32 cellular contexts compared by ENCODE assay signal in the genomic region with DNA sequence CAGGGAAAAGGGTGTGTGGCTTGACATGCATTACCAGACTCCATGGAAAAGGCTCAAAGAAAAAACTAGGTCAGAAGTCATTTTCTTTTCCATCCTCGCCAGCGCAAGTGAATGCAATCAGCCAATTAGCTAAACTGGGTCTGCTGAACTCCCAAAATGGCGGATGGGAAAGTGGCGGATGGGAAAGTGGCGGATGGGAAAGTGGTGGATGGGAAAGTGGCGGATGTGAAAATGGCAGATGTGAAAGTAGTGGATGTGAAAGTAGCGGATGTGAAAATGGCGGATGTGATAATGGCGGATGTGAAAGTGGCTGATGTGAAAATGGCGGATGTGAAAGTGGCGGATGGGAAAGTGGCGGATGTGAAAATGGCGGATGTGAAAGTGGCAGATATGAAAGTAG.
"Had no signal": no experiment of that assay in that cellular context is flagged by ENCODE, and none has a peak within 500 bp of the region (broad histone marks: within the 10 kb centered on the region; RNA-seq: fewer than 3 reads in every experiment).

No MANE protein-coding gene starts in this region.

- H3K27me3 ChIP-seq: body of pancreas, gastrocnemius medialis had no signal

- H3K4me1 ChIP-seq: adrenal gland, body of pancreas, esophagus muscularis mucosa, foreskin keratinocyte, gastrocnemius medialis, heart right ventricle had no signal

- FAIRE-seq: colon had no signal

- H3K36me3 ChIP-seq: adrenal gland, gastrocnemius medialis, WERI-Rb-1 had no signal

- H3K27ac ChIP-seq: adrenal gland, body of pancreas, esophagus muscularis mucosa, foreskin keratinocyte, gastrocnemius medialis, heart right ventricle, WERI-Rb-1 had no signal

- H3K9me3 ChIP-seq: adrenal gland, body of pancreas, esophagus muscularis mucosa, gastrocnemius medialis, heart right ventricle had no signal

- DNase-seq: activated B cell treated with CpG ODN at 0.5 μM for 24 hours; activated CD4-positive, alpha-beta T cell treated with anti-CD3 and anti-CD28 coated beads for 48 hours; activated CD4-positive, alpha-beta T cell treated with anti-CD3 and anti-CD28 coated beads, Interleukin-2, amount 50 U/mL, for 1 hour; activated CD4-positive, alpha-beta T cell treated with anti-CD3 and anti-CD28 coated beads, Interleukin-2, amount 50 U/mL, for 48 hours; activated CD8-positive, alpha-beta memory T cell treated with anti-CD3 and anti-CD28 coated beads for 24 hours; activated CD8-positive, alpha-beta memory T cell treated with anti-CD3 and anti-CD28 coated beads, Interleukin-2, amount 50 U/mL, for 4 hours; activated CD8-positive, alpha-beta T cell treated with anti-CD3 and anti-CD28 coated beads for 36 hours; activated effector memory CD4-positive, alpha-beta T cell treated with anti-CD3 and anti-CD28 coated beads, Interleukin-2, amount 50 U/mL, for 16 hours; activated naive CD4-positive, alpha-beta T cell treated with anti-CD3 and anti-CD28 coated beads for 36 hours; activated naive CD8-positive, alpha-beta T cell treated with anti-CD3 and anti-CD28 coated beads for 36 hours; activated naive CD8-positive, alpha-beta T cell treated with anti-CD3 and anti-CD28 coated beads, Interleukin-2, amount 50 U/mL, for 24 hours; activated T-cell treated with anti-CD3 and anti-CD28 coated beads, Interleukin-2, amount 50 U/mL, for 1 hour; activated T-cell treated with anti-CD3 and anti-CD28 coated beads, Interleukin-2, amount 50 U/mL, for 48 hours; adrenal gland; amygdala; aorta; body of pancreas; caudate nucleus; cortex of kidney; dermis blood vessel endothelial cell; effector CD4-positive, alpha-beta T cell; effector memory CD8-positive, alpha-beta T cell; erythroblast; foreskin keratinocyte; gastrocnemius medialis; heart right ventricle; T-helper 17 cell; T1000; WERI-Rb-1 had no signal

- ATAC-seq: activated CD4-positive, CD25-positive, alpha-beta regulatory T cell treated with anti-CD3 and anti-CD28 coated beads, Interleukin-2, amount 50 U/mL, for 24 hours; activated CD8-positive, alpha-beta T cell treated with anti-CD3 and anti-CD28 coated beads for 36 hours; activated naive CD8-positive, alpha-beta T cell treated with anti-CD3 and anti-CD28 coated beads, Interleukin-2, amount 50 U/mL, for 24 hours; body of pancreas; effector memory CD8-positive, alpha-beta T cell; foreskin keratinocyte; gastrocnemius medialis; heart right ventricle; T-helper 17 cell had no signal

- H3K4me3 ChIP-seq: adrenal gland, body of pancreas, esophagus muscularis mucosa, gastrocnemius medialis, heart right ventricle had no signal
